Comparison of ENCODE assay signal across 17 cellular contexts in the genomic region with DNA sequence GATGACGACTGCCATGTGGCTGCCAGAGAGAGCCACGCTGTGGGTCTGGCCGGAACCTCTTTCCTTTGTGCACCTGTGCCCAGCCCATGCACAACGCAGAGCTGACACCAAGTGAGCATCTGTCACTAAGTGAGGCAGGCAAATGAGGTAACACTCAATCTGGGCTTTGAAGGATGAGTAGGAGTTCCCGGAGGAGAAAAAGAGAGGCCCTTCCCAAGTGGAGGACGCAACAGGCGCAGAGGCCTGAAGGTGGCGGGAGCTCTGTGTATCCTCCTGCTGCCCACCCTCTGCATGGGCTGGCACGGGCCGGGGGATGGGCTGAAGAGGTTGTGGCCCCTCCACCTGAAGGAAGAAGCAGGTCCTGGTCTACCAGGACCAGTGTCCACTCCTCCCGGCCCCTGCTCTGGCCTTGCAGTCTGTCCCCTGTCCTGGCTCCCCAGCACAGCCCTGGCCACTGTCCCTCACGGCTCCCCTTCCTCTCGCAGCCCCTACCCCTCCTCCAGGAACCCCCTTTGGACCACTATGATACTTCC.
"Had no signal": no experiment of that assay in that cellular context is flagged by ENCODE, and none has a peak within 500 bp of the region (broad histone marks: within the 10 kb centered on the region; RNA-seq: fewer than 3 reads in every experiment).

No MANE protein-coding gene starts in this region.

- H3K9me3 ChIP-seq: colonic mucosa, heart left ventricle, ovary, right atrium auricular region, suprapubic skin, thyroid gland, upper lobe of right lung, vagina had no signal

- H3K27ac ChIP-seq: heart left ventricle, ovary, right atrium auricular region, suprapubic skin, thyroid gland, upper lobe of right lung, vagina had no signal

- DNase-seq: effector CD4-positive, alpha-beta T cell; heart left ventricle; hippocampal formation; left ventricle myocardium superior; mesenchymal stem cell; naive thymus-derived CD8-positive, alpha-beta T cell; ovary; stimulated activated CD4-positive, alpha-beta T cell treated with anti-CD3 and anti-CD28 coated beads, Interleukin-2, amount 100 ng/mL, for 48 hours; stimulated activated naive CD8-positive, alpha-beta T cell treated with anti-CD3 and anti-CD28 coated beads, Interleukin-15, Interleukin-2, amounts not matched to agents 100 U/mL and 50 U/mL, for 24 hours; thyroid gland; upper lobe of right lung had no signal

- H3K27me3 ChIP-seq: colonic mucosa, heart left ventricle, ovary, right atrium auricular region, suprapubic skin, thyroid gland, upper lobe of right lung, vagina had no signal

- H3K4me2 ChIP-seq: smooth muscle cell had no signal

- H3K4me3 ChIP-seq: colonic mucosa, heart left ventricle, lung, ovary, right atrium auricular region, smooth muscle cell, suprapubic skin, thyroid gland, upper lobe of right lung, vagina had no signal

- H3K4me3 Mint-ChIP-seq: naive thymus-derived CD8-positive, alpha-beta T cell had no signal

- H3K9me3 Mint-ChIP-seq: naive thymus-derived CD8-positive, alpha-beta T cell had no signal

- H3K36me3 ChIP-seq: colonic mucosa, heart left ventricle, ovary, right atrium auricular region, suprapubic skin, thyroid gland, upper lobe of right lung, vagina had no signal

- H3K36me3 Mint-ChIP-seq: naive thymus-derived CD8-positive, alpha-beta T cell had no signal

- ATAC-seq: heart left ventricle; left ventricle myocardium superior; naive thymus-derived CD8-positive, alpha-beta T cell; stimulated activated naive CD8-positive, alpha-beta T cell treated with anti-CD3 and anti-CD28 coated beads, Interleukin-15, Interleukin-2, amounts not matched to agents 100 U/mL and 50 U/mL, for 24 hours; upper lobe of right lung had no signal
